In genomic region chr6:69570126-69570525, GRCh38 we compare ENCODE assay signal across 29 cellular contexts.
"Had no signal": no experiment of that assay in that cellular context is flagged by ENCODE, and none has a peak within 500 bp of the region (broad histone marks: within the 10 kb centered on the region; RNA-seq: fewer than 3 reads in every experiment).

No MANE protein-coding gene starts in this region.

- H3K9me3 Mint-ChIP-seq: activated T-cell treated with anti-CD3 and anti-CD28 coated beads, Interleukin-2, amount 50 U/mL, for 72 hours; activated T-helper 2 cell treated with anti-CD3 and anti-CD28 coated beads, Interferon-gamma antibody, Interleukin-2, Interleukin-4, amounts not matched to agents 10 μg/mL and 5 μg/mL and 100 μg/mL, durations not matched to agents 14 hours and 24 hours and 36 hours had no signal

- DNase-seq: activated CD4-positive, alpha-beta T cell treated with anti-CD3 and anti-CD28 coated beads for 4 hours; activated CD8-positive, alpha-beta memory T cell treated with anti-CD3 and anti-CD28 coated beads, Interleukin-2, amount 50 U/mL, for 4 hours; activated CD8-positive, alpha-beta T cell treated with anti-CD3 and anti-CD28 coated beads for 36 hours; activated gamma-delta T cell treated with Interleukin-2 at 50 U/mL for 16 hours; activated naive CD4-positive, alpha-beta T cell treated with anti-CD3 and anti-CD28 coated beads, Interleukin-2, amount 50 U/mL, for 16 hours; activated naive CD8-positive, alpha-beta T cell treated with anti-CD3 and anti-CD28 coated beads, Interleukin-2, amount 10 ng/mL, durations not matched to agents 7 days and 5 days; activated T-cell treated with anti-CD3 and anti-CD28 coated beads, Interleukin-2, amount 50 U/mL, for 72 hours; amniotic stem cell; brain microvascular endothelial cell; Kasumi-1; NCI-H1048; NCI-H1417; NCI-H1694; NCI-H2029; NCI-H2107; NCI-H2171 treated with DMSO at 0.1 percent for 48 hours; NCI-H226; NCI-H510A; NCI-H526 treated with DMSO at 0.1 percent for 48 hours; OCI-M1; Right ventricle myocardium superior; SJCRH30 had no signal

- H3K27ac Mint-ChIP-seq: activated CD8-positive, alpha-beta T cell treated with anti-CD3 and anti-CD28 coated beads for 36 hours; activated naive CD8-positive, alpha-beta T cell treated with anti-CD3 and anti-CD28 coated beads, Interleukin-2, amount 10 ng/mL, durations not matched to agents 7 days and 5 days; activated T-cell treated with anti-CD3 and anti-CD28 coated beads, Interleukin-2, amount 50 U/mL, for 72 hours; activated T-helper 2 cell treated with anti-CD3 and anti-CD28 coated beads, Interferon-gamma antibody, Interleukin-2, Interleukin-4, amounts not matched to agents 10 μg/mL and 5 μg/mL and 100 μg/mL, durations not matched to agents 14 hours and 24 hours and 36 hours; T-helper 1 cell treated with Interleukin-12 subunit alpha and Interleukin-12 subunit beta and Interleukin-4 antibody, amounts not matched to agents 30 μg/mL and 1 μg/mL, for 36 hours had no signal

- ATAC-seq: activated CD4-positive, CD25-positive, alpha-beta regulatory T cell treated with anti-CD3 and anti-CD28 coated beads, Interleukin-2, amount 50 U/mL, for 24 hours; activated CD8-positive, alpha-beta T cell treated with anti-CD3 and anti-CD28 coated beads for 36 hours; activated T-cell treated with anti-CD3 and anti-CD28 coated beads, Interleukin-2, amount 50 U/mL, for 72 hours; Panc1 had no signal

- FAIRE-seq: colon had no signal

- H3K36me3 Mint-ChIP-seq: activated naive CD8-positive, alpha-beta T cell treated with anti-CD3 and anti-CD28 coated beads, Interleukin-2, amount 10 ng/mL, durations not matched to agents 7 days and 5 days had no signal

- H3K36me3 ChIP-seq: ascending aorta, brain microvascular endothelial cell, cardiac muscle cell, SJCRH30 had no signal

- H3K4me3 ChIP-seq: ascending aorta, cardiac muscle cell, SJCRH30 had no signal

- H3K27me3 Mint-ChIP-seq: activated CD8-positive, alpha-beta T cell treated with anti-CD3 and anti-CD28 coated beads for 36 hours had no signal

- H3K4me1 ChIP-seq: ascending aorta, SJCRH30 had no signal

- H3K9me3 ChIP-seq: SJCRH30 had no signal

- H3K4me1 Mint-ChIP-seq: activated naive CD8-positive, alpha-beta T cell treated with anti-CD3 and anti-CD28 coated beads, Interleukin-2, amount 10 ng/mL, durations not matched to agents 7 days and 5 days had no signal

- H3K27me3 ChIP-seq: ascending aorta, brain microvascular endothelial cell, cardiac muscle cell, SJCRH30 had no signal

- H3K4me3 Mint-ChIP-seq: activated CD8-positive, alpha-beta T cell treated with anti-CD3 and anti-CD28 coated beads for 36 hours; activated naive CD8-positive, alpha-beta T cell treated with anti-CD3 and anti-CD28 coated beads, Interleukin-2, amount 10 ng/mL, durations not matched to agents 7 days and 5 days; activated T-cell treated with anti-CD3 and anti-CD28 coated beads, Interleukin-2, amount 50 U/mL, for 72 hours; T-helper 1 cell treated with Interleukin-12 subunit alpha and Interleukin-12 subunit beta and Interleukin-4 antibody, amounts not matched to agents 30 μg/mL and 1 μg/mL, for 36 hours had no signal
